Comparison of ENCODE assay signal across 8 cellular contexts in the genomic region with DNA sequence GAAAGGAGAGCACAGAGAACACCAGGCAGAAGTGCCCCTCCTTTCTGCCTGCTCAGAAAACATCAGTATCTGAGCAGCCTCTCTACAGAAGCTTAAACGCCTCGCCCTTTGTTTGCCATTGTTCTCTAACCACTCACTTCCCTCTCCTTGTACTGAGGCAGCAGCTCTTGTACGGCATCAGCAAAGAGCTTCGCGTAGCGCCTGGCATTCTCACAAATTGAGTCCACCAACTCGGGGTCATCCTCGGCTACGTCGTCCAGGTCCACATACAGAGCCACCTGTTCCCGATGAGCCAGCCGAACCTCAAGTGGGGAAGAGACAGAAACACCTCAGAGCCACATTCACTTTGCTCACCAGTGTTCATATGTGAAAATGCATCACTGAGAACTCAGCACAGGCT. TPM values are rescaled to one million over a fixed set of nuclear protein-coding genes. Genes with fewer than 3 reads are reported as not detected.
DNase-seq lines count a peak whose midpoint lies in the region; ATAC-seq and TF ChIP-seq lines count a peak whose summit lies in the region.

No MANE protein-coding gene starts in this region.

- no peak for ATAC-seq in GM21786 (IDR thresholded peaks at IDR 0.05; ENCODE audit: unreplicated experiment)

- POLR2A ChIA-PET in CD8-positive, alpha-beta memory T cell (lab: Charles Lee), result interaction anchor here (3.5 kb wide), 1 partner anchor 11 kb away, joined by 17 read pairs; the partner anchor contains the start of gene COPS6

- H3K27ac ChIP-seq in CD8-positive, alpha-beta memory T cell (ENCODE audit: low read depth, low read length), result peak overlapping the region; percentile 1
- H3K27ac ChIP-seq in effector memory CD4-positive, alpha-beta T cell (ENCODE audit: insufficient read depth, low read length, poor library complexity, severe bottlenecking), result peak overlapping the region; percentile 96
- H3K27ac ChIP-seq in osteoblast (ENCODE audit: low read depth, low read length), result peak overlapping the region; percentile 58

- H3K4me1 ChIP-seq in CD8-positive, alpha-beta memory T cell (ENCODE audit: insufficient read depth, low read length), result peaks cover 21% of the 10 kb centered on the region
- H3K4me1 ChIP-seq in NT2/D1 (ENCODE audit: insufficient read depth, insufficient read length) (peaks cover 10% of the 10 kb centered on the region), osteoblast (ENCODE audit: insufficient read depth, low read length) (peaks cover 25% of the 10 kb centered on the region)
- H3K4me1 ChIP-seq in effector memory CD4-positive, alpha-beta T cell (ENCODE audit: control insufficient read depth, insufficient read depth, low read length, poor library complexity, severe bottlenecking), result peaks cover 11% of the 10 kb centered on the region

- H3K9me3 Mint-ChIP-seq in CD8-positive, alpha-beta memory T cell, result no peaks in the 10 kb centered on the region

- TF ChIP-seq CTCF in osteoblast (IDR thresholded peaks at IDR 0.05; ENCODE audit: extremely low read depth, low read depth, low read length), result no peak

- H2AFZ ChIP-seq in osteoblast (ENCODE audit: low read length), result no peak overlapping the region

- CTCF ChIA-PET in CD8-positive, alpha-beta memory T cell (lab: Charles Lee), result interaction anchor here (0.7 to 3.8 kb wide), 6 partner anchors 16 to 187 kb away, joined by 3 to 19 read pairs (median 10); partner anchors contain the start of genes MBLAC1 and ZNF3

- no peak for DNase-seq in CD8-positive, alpha-beta memory T cell
- DNase-seq in NT2/D1 (ENCODE audit: low read depth, low spot score) (no peak), osteoblast (ENCODE audit: insufficient read length, low spot score, missing footprints) (no peak), NCI-H2171 treated with DMSO at 0.1 percent for 48 hours (lab: John Stamatoyannopoulos, UW) (no peak), KG1 (lab: John Stamatoyannopoulos, UW) (no peak)
- no peak for DNase-seq in effector memory CD4-positive, alpha-beta T cell
- DNase-seq in stimulated activated CD4-positive, alpha-beta T cell treated with anti-CD3 and anti-CD28 coated beads, Interleukin-15, amount 100 ng/mL, for 24 hours, result no peak

- peak overlapping the region; percentile 100 for H3K9ac ChIP-seq in NT2/D1 (ENCODE audit: insufficient read length, low read depth)

- H3K27me3 ChIP-seq in CD8-positive, alpha-beta memory T cell (ENCODE audit: insufficient read depth, low read length, poor library complexity, severe bottlenecking), result no peaks in the 10 kb centered on the region
- H3K27me3 ChIP-seq in NT2/D1 (ENCODE audit: insufficient read depth, insufficient read length), result no peaks in the 10 kb centered on the region
- H3K27me3 ChIP-seq in effector memory CD4-positive, alpha-beta T cell (replicated peaks; ENCODE audit: control insufficient read depth, insufficient read depth, low read length, poor library complexity, severe bottlenecking), result no peaks in the 10 kb centered on the region
- no peaks in the 10 kb centered on the region for H3K27me3 ChIP-seq in osteoblast (ENCODE audit: insufficient read depth, low read length)

- H3K4me1 Mint-ChIP-seq in CD8-positive, alpha-beta memory T cell, result peaks cover 39 to 55% (median 45%) of the 10 kb centered on the region in 3 donors

- H3K27ac Mint-ChIP-seq in CD8-positive, alpha-beta memory T cell, result peak overlapping the region in 7 of 8 donors; percentile 94 to 99 (median 96)

- H3K9me3 ChIP-seq in CD8-positive, alpha-beta memory T cell (ENCODE audit: low read length), result no peaks in the 10 kb centered on the region
- H3K9me3 ChIP-seq in NT2/D1 (ENCODE audit: insufficient read depth, low read length), result no peaks in the 10 kb centered on the region
- H3K9me3 ChIP-seq in effector memory CD4-positive, alpha-beta T cell (ENCODE audit: control insufficient read depth, low read length), result no peaks in the 10 kb centered on the region
- no peaks in the 10 kb centered on the region for H3K9me3 ChIP-seq in osteoblast (ENCODE audit: low read depth, low read length)

- H3K36me3 Mint-ChIP-seq in CD8-positive, alpha-beta memory T cell, result peaks cover 7 to 77% (median 21%) of the 10 kb centered on the region in 3 donors

- no peaks in the 10 kb centered on the region for H4K20me1 ChIP-seq in osteoblast (ENCODE audit: insufficient read depth, low read length)

- peaks cover 46% of the 10 kb centered on the region for H3K36me3 ChIP-seq in CD8-positive, alpha-beta memory T cell (ENCODE audit: insufficient read depth, low read length)
- H3K36me3 ChIP-seq in NT2/D1 (ENCODE audit: insufficient read depth, insufficient read length, low read length) (peaks cover 64% of the 10 kb centered on the region), osteoblast (ENCODE audit: insufficient read depth, low read length) (peaks cover 58% of the 10 kb centered on the region)
- H3K36me3 ChIP-seq in effector memory CD4-positive, alpha-beta T cell (ENCODE audit: control insufficient read depth, insufficient read depth, low read length), result peaks cover 47% of the 10 kb centered on the region

- peaks cover 0 to 9% of the 10 kb centered on the region in 2 donors for H3K27me3 Mint-ChIP-seq in CD8-positive, alpha-beta memory T cell

- H3K4me3 ChIP-seq in CD8-positive, alpha-beta memory T cell (ENCODE audit: low read length), result peak overlapping the region; percentile 96
- H3K4me3 ChIP-seq in NT2/D1 (ENCODE audit: insufficient read length, low read depth) (peak overlapping the region; percentile 93), osteoblast (ENCODE audit: insufficient read depth, low read length) (peak overlapping the region; percentile 90)
- peak overlapping the region; percentile 95 for H3K4me3 ChIP-seq in effector memory CD4-positive, alpha-beta T cell (ENCODE audit: insufficient read depth, low read depth, low read length, poor library complexity, severe bottlenecking)

- H3K79me2 ChIP-seq in osteoblast (ENCODE audit: insufficient read depth, low read length), result peaks cover 45% of the 10 kb centered on the region

- peak overlapping the region; percentile 97 for H3K4me2 ChIP-seq in osteoblast (ENCODE audit: insufficient read depth, low read length)

- peak overlapping the region; percentile 90 to 97 (median 94) for H3K4me3 Mint-ChIP-seq in CD8-positive, alpha-beta memory T cell

RNA-seq across cellular contexts. Expression of gene MCM7, which starts 1.7 kb away (rescaled TPM):
- 100 to 1,000 TPM; 440 to 452 TPM for total RNA-seq in CD8-positive, alpha-beta memory T cell
- polyA plus RNA-seq in CD8-positive, alpha-beta memory T cell, result 28.9 TPM
- total RNA-seq in osteoblast, result 28.6 and 31.2 TPM in 2 replicates

RNA-seq across cellular contexts. Expression of gene AP4M1, which starts 2.0 kb away (rescaled TPM):
- 10 to 100 TPM; 13.8 to 17.3 TPM for total RNA-seq in CD8-positive, alpha-beta memory T cell
- 5.2 TPM for polyA plus RNA-seq in CD8-positive, alpha-beta memory T cell
- total RNA-seq in osteoblast, result 19.5 and 20.0 TPM in 2 replicates

RNA-seq across cellular contexts. Expression of gene COPS6, which starts 10.7 kb away (rescaled TPM):
- 100 to 1,000 TPM; 110 to 111 TPM for total RNA-seq in CD8-positive, alpha-beta memory T cell
- polyA plus RNA-seq in CD8-positive, alpha-beta memory T cell, result 144 TPM
- 42.4 and 45.6 TPM in 2 replicates for total RNA-seq in osteoblast

RNA-seq across cellular contexts. Expression of gene ZNF3, which starts 17.9 kb away (rescaled TPM):
- 10 to 100 TPM; 26.8 to 27.9 TPM for total RNA-seq in CD8-positive, alpha-beta memory T cell
- 29.8 TPM for polyA plus RNA-seq in CD8-positive, alpha-beta memory T cell
- total RNA-seq in osteoblast, result 30.4 and 33.9 TPM in 2 replicates

RNA-seq across cellular contexts. Expression of gene TAF6, which starts 19.7 kb away (rescaled TPM):
- 10 to 100 TPM; 75.7 to 82.3 TPM for total RNA-seq in CD8-positive, alpha-beta memory T cell
- 39.8 TPM for polyA plus RNA-seq in CD8-positive, alpha-beta memory T cell
- 33.3 and 36.2 TPM in 2 replicates for total RNA-seq in osteoblast

Comparison
In these comparisons a context has a peak if more than half of its experiments do, and no peak if none do; other contexts are left out.
1. H3K27ac ChIP-seq: peak in every context shown above with its lines; median percentile 96 in effector memory CD4-positive, alpha-beta T cell; 58 in osteoblast; 1 in CD8-positive, alpha-beta memory T cell.
2. RNA of gene MCM7, which starts 1.7 kb away (total RNA-seq): 440 to 452 TPM in CD8-positive, alpha-beta memory T cell; 28.6 to 31.2 TPM in osteoblast; every median in the first group is over 10 times any median in the second.
3. Peak in every context shown above with its lines, with median percentiles within 50 percentile points of each other: H3K4me3 ChIP-seq.